ENCODE assay signal across 7 cellular contexts in the genomic region with DNA sequence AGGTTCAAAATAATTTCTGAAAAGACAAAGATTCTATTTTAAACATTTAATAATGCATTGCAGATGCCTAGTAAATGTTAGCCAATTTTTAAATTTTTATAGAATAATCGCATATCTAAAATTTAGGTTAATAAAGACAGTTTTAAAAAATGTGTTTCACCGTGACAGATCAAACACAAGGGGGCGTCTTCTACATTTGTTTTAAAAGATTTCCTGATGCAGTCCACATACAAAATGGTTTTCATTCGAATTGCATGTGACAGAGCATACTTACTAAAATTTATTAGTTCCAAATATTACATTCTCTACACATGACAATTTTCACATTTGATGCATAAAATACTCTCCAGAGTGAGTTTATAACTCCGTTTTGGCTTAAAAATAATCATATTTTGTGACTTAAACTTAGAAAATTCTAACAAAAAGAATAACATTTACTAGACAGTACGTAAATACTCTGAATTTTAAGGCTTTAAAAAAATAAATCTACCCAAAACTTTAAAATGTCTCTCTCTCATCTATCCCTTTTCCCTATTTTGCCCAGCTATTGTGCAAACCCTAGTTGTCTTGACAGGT.
DNase-seq lines count a peak whose midpoint lies in the region; ATAC-seq and TF ChIP-seq lines count a peak whose summit lies in the region.

No MANE protein-coding gene starts in this region.

- no peak overlapping the region for H3K18ac ChIP-seq in neuronal stem cell (ENCODE audit: low read length)

- no peak overlapping the region for H3K4ac ChIP-seq in neuronal stem cell (ENCODE audit: low read length)

- H3K79me2 ChIP-seq in OCI-LY3 (ENCODE audit: low read length): no peaks in the 10 kb centered on the region

- no peak overlapping the region for H2BK5ac ChIP-seq in neuronal stem cell (ENCODE audit: low read length)

- WGBS in neuronal stem cell (ENCODE audit: extremely low coverage in 2 of 2, insufficient read length in 2 of 2, insufficient replicate concordance in 1 of 2), 2 donors: no CpG with 5 or more reads among the region's 6 CpGs

- no peaks in the 10 kb centered on the region for H3K9me3 ChIP-seq in OCI-LY3 (ENCODE audit: insufficient read depth, low read length)
- H3K9me3 ChIP-seq in neuronal stem cell (replicated peaks in 1 of 2; ENCODE audit: control insufficient read depth in 2 of 2, insufficient read depth in 1 of 2, low read depth in 1 of 2, low read length in 2 of 2): no peaks in the 10 kb centered on the region

- ATAC-seq in sciatic nerve (peak; percentile 71), GM18502 (IDR thresholded peaks at IDR 0.05; ENCODE audit: poor library complexity, unreplicated experiment) (no peak)

- H3K4me3 ChIP-seq in OCI-LY3 (ENCODE audit: low read length): no peak overlapping the region
- H3K4me3 ChIP-seq in epithelial cell of proximal tubule (ENCODE audit: low read depth, low read length): no peak overlapping the region
- H3K4me3 ChIP-seq in neuronal stem cell (ENCODE audit: low read length in 2 of 2): no peak overlapping the region

- H3K14ac ChIP-seq in neuronal stem cell (ENCODE audit: low read length): no peak overlapping the region

- intact Hi-C loops in sciatic nerve (cut with DNase I): loop anchor here (5.0 kb wide), 1 partner anchor 78 kb away; a partner anchor contains a TSS

- peak overlapping the region; percentile 42 for H2AFZ ChIP-seq in OCI-LY3 (ENCODE audit: low read depth, low read length)
- H2AFZ ChIP-seq in neuronal stem cell (ENCODE audit: low read length): no peak overlapping the region

- TF ChIP-seq CTCF in OCI-LY3 (IDR thresholded peaks at IDR 0.05; ENCODE audit: low read depth, low read length) (peak; percentile 47), epithelial cell of proximal tubule (conservative IDR thresholded peaks at IDR 0.05; ENCODE audit: low read depth, low read length) (peak; percentile 62)

- DNase-seq in HCEC 1CT (peak; percentile 67), epithelial cell of proximal tubule (ENCODE audit: low read depth) (no peak), sciatic nerve (ENCODE audit: low spot score) (no peak), neuronal stem cell (ENCODE audit: low spot score) (no peak), NCI-H526 treated with DMSO at 0.1 percent for 48 hours (lab: John Stamatoyannopoulos, UW) (no peak)

- H4K8ac ChIP-seq in neuronal stem cell (ENCODE audit: low read depth, low read length): no peak overlapping the region

- H4K20me1 ChIP-seq in OCI-LY3 (ENCODE audit: insufficient read depth, low read length): no peaks in the 10 kb centered on the region

- H3K36me3 ChIP-seq in OCI-LY3 (replicated peaks; ENCODE audit: low read depth, low read length): no peaks in the 10 kb centered on the region
- no peaks in the 10 kb centered on the region for H3K36me3 ChIP-seq in neuronal stem cell (replicated peaks in 1 of 2; ENCODE audit: control insufficient read depth in 2 of 2, insufficient read depth in 2 of 2, low read length in 2 of 2)

- no peak overlapping the region for H2BK120ac ChIP-seq in neuronal stem cell (ENCODE audit: low read depth, low read length)

- H3K27me3 ChIP-seq in OCI-LY3 (ENCODE audit: low read depth, low read length) (no peaks in the 10 kb centered on the region), neuronal stem cell (ENCODE audit: control insufficient read depth in 3 of 3, insufficient read depth in 3 of 3, low read depth in 1 of 3, low read length in 3 of 3) (no peaks in the 10 kb centered on the region)

- H3K27ac ChIP-seq in OCI-LY3 (ENCODE audit: low read length): no peak overlapping the region
- H3K27ac ChIP-seq in neuronal stem cell (replicated peaks; ENCODE audit: low read length): no peak overlapping the region

- H3K79me1 ChIP-seq in neuronal stem cell (ENCODE audit: low read depth, low read length): no peaks in the 10 kb centered on the region

- no peak overlapping the region for H2BK15ac ChIP-seq in neuronal stem cell (ENCODE audit: low read length)

- H3K9ac ChIP-seq in OCI-LY3 (ENCODE audit: low read length): no peak overlapping the region
- H3K9ac ChIP-seq in neuronal stem cell (ENCODE audit: low read depth, low read length, poor library complexity): no peak overlapping the region

- H3K4me2 ChIP-seq in OCI-LY3 (ENCODE audit: low read length): no peak overlapping the region; the same call in 1 of the 2 replicates
- no peak overlapping the region for H3K4me2 ChIP-seq in neuronal stem cell (ENCODE audit: insufficient read depth, low read length, poor library complexity, severe bottlenecking)

- H3K4me1 ChIP-seq in OCI-LY3 (ENCODE audit: low read length): no peaks in the 10 kb centered on the region
- H3K4me1 ChIP-seq in neuronal stem cell (ENCODE audit: control insufficient read depth in 2 of 2, insufficient read depth in 1 of 2, low read depth in 1 of 2, low read length in 2 of 2): no peaks in the 10 kb centered on the region

- no peak overlapping the region for H2BK12ac ChIP-seq in neuronal stem cell (ENCODE audit: low read length)

- H4K91ac ChIP-seq in neuronal stem cell (ENCODE audit: low read depth, low read length, poor library complexity): no peak overlapping the region

- H2AK5ac ChIP-seq in neuronal stem cell (ENCODE audit: low read depth, low read length): no peak overlapping the region

- H3K23ac ChIP-seq in neuronal stem cell (ENCODE audit: low read depth, low read length, poor library complexity): no peak overlapping the region
